1 cellular context compared by ENCODE assay signal in the genomic region with DNA sequence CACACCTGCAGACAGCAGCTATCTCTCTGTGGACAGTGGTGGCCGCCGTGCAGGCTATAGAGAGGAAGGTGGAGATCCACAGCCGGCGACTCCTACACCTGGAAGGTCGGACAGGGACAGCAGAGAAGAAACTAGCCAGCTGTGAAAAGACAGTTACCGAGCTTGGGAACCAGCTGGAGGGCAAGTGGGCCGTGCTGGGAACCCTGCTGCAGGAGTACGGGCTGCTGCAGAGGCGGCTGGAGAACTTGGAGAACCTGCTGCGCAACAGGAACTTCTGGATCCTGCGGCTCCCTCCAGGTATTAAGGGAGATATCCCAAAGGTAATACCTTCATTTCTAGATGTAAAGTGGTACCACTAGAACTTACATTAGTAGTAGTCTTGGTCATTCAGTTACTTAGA.
TF ChIP-seq lines count a peak whose summit lies in the region.

No MANE protein-coding gene starts in this region.

TF ChIP-seq in H1, 55 proteins besides CTCF, POLR2A, EP300 and RAD21:
- TF ChIP-seq KDM5A (IDR thresholded peaks at IDR 0.05; ENCODE audit: low read length) (no peak), CREB1 (IDR thresholded peaks at IDR 0.05) (no peak), E2F6 (IDR thresholded peaks at IDR 0.05) (no peak), BRCA1 (IDR thresholded peaks at IDR 0.05; ENCODE audit: low read depth, low read length) (no peak), RXRA (IDR thresholded peaks at IDR 0.05; ENCODE audit: insufficient read depth, low read depth, low read length) (no peak), SIN3A (conservative IDR thresholded peaks at IDR 0.05 in 1 of 2, IDR thresholded peaks at IDR 0.05 in 1 of 2; ENCODE audit: low read depth in 1 of 2, low read length in 2 of 2) (no peak), NANOG (IDR thresholded peaks at IDR 0.05; ENCODE audit: insufficient read depth, low read depth, low read length, poor library complexity, severe bottlenecking) (no peak), ATF2 (IDR thresholded peaks at IDR 0.05; ENCODE audit: low read length) (no peak), TAF7 (optimal IDR thresholded peaks at IDR 0.05; ENCODE audit: borderline replicate concordance, low read depth, low read length) (no peak), SIRT6 (IDR thresholded peaks at IDR 0.05; ENCODE audit: low read length) (no peak), SRF (IDR thresholded peaks at IDR 0.05; ENCODE audit: low read depth, low read length) (no peak), GABPA (IDR thresholded peaks at IDR 0.05; ENCODE audit: borderline replicate concordance, insufficient read depth, low read length) (no peak), POU5F1 (IDR thresholded peaks at IDR 0.05; ENCODE audit: low read depth, low read length) (no peak)
- TF ChIP-seq, protein P1, sequence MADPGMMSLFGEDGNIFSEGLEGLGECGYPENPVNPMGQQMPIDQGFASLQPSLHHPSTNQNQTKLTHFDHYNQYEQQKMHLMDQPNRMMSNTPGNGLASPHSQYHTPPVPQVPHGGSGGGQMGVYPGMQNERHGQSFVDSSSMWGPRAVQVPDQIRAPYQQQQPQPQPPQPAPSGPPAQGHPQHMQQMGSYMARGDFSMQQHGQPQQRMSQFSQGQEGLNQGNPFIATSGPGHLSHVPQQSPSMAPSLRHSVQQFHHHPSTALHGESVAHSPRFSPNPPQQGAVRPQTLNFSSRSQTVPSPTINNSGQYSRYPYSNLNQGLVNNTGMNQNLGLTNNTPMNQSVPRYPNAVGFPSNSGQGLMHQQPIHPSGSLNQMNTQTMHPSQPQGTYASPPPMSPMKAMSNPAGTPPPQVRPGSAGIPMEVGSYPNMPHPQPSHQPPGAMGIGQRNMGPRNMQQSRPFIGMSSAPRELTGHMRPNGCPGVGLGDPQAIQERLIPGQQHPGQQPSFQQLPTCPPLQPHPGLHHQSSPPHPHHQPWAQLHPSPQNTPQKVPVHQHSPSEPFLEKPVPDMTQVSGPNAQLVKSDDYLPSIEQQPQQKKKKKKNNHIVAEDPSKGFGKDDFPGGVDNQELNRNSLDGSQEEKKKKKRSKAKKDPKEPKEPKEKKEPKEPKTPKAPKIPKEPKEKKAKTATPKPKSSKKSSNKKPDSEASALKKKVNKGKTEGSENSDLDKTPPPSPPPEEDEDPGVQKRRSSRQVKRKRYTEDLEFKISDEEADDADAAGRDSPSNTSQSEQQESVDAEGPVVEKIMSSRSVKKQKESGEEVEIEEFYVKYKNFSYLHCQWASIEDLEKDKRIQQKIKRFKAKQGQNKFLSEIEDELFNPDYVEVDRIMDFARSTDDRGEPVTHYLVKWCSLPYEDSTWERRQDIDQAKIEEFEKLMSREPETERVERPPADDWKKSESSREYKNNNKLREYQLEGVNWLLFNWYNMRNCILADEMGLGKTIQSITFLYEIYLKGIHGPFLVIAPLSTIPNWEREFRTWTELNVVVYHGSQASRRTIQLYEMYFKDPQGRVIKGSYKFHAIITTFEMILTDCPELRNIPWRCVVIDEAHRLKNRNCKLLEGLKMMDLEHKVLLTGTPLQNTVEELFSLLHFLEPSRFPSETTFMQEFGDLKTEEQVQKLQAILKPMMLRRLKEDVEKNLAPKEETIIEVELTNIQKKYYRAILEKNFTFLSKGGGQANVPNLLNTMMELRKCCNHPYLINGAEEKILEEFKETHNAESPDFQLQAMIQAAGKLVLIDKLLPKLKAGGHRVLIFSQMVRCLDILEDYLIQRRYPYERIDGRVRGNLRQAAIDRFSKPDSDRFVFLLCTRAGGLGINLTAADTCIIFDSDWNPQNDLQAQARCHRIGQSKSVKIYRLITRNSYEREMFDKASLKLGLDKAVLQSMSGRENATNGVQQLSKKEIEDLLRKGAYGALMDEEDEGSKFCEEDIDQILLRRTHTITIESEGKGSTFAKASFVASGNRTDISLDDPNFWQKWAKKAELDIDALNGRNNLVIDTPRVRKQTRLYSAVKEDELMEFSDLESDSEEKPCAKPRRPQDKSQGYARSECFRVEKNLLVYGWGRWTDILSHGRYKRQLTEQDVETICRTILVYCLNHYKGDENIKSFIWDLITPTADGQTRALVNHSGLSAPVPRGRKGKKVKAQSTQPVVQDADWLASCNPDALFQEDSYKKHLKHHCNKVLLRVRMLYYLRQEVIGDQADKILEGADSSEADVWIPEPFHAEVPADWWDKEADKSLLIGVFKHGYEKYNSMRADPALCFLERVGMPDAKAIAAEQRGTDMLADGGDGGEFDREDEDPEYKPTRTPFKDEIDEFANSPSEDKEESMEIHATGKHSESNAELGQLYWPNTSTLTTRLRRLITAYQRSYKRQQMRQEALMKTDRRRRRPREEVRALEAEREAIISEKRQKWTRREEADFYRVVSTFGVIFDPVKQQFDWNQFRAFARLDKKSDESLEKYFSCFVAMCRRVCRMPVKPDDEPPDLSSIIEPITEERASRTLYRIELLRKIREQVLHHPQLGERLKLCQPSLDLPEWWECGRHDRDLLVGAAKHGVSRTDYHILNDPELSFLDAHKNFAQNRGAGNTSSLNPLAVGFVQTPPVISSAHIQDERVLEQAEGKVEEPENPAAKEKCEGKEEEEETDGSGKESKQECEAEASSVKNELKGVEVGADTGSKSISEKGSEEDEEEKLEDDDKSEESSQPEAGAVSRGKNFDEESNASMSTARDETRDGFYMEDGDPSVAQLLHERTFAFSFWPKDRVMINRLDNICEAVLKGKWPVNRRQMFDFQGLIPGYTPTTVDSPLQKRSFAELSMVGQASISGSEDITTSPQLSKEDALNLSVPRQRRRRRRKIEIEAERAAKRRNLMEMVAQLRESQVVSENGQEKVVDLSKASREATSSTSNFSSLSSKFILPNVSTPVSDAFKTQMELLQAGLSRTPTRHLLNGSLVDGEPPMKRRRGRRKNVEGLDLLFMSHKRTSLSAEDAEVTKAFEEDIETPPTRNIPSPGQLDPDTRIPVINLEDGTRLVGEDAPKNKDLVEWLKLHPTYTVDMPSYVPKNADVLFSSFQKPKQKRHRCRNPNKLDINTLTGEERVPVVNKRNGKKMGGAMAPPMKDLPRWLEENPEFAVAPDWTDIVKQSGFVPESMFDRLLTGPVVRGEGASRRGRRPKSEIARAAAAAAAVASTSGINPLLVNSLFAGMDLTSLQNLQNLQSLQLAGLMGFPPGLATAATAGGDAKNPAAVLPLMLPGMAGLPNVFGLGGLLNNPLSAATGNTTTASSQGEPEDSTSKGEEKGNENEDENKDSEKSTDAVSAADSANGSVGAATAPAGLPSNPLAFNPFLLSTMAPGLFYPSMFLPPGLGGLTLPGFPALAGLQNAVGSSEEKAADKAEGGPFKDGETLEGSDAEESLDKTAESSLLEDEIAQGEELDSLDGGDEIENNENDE (IDR thresholded peaks at IDR 0.05; ENCODE audit: insufficient replicate concordance, low read length): no peak
- TF ChIP-seq, protein P2, sequence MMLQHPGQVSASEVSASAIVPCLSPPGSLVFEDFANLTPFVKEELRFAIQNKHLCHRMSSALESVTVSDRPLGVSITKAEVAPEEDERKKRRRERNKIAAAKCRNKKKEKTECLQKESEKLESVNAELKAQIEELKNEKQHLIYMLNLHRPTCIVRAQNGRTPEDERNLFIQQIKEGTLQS (IDR thresholded peaks at IDR 0.05; ENCODE audit: insufficient read depth, low read depth, low read length): no peak
